ENCODE assay signal across 1 cellular context in the genomic region with DNA sequence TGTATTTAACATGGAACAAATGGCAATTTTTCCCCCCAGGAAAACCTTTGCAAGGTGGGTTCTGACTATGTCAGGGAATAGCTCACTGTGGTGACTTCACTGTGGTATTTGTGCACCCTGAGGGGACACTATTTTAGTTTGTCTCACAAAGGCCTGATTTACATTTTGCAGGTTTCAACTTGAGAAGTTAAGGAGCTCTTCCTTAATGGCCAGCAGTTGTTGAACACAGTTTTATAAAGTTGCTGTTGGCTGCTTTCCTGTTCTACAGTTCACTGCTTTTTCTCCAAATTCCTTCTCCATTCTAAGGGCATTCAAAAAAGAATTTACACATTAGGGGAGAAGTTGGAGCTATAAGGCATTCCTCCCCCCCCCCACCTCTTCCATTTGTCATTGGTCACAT.
TF ChIP-seq lines count a peak whose summit lies in the region.

No MANE protein-coding gene starts in this region.

TF ChIP-seq in IMR-90, 13 proteins besides CTCF, POLR2A, EP300 and RAD21 (continued from another document):
- TF ChIP-seq, protein P1, sequence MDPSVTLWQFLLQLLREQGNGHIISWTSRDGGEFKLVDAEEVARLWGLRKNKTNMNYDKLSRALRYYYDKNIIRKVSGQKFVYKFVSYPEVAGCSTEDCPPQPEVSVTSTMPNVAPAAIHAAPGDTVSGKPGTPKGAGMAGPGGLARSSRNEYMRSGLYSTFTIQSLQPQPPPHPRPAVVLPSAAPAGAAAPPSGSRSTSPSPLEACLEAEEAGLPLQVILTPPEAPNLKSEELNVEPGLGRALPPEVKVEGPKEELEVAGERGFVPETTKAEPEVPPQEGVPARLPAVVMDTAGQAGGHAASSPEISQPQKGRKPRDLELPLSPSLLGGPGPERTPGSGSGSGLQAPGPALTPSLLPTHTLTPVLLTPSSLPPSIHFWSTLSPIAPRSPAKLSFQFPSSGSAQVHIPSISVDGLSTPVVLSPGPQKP (IDR thresholded peaks at IDR 0.05; ENCODE audit: borderline replicate concordance, low read depth, low read length), result no peak
